In the genomic region with DNA sequence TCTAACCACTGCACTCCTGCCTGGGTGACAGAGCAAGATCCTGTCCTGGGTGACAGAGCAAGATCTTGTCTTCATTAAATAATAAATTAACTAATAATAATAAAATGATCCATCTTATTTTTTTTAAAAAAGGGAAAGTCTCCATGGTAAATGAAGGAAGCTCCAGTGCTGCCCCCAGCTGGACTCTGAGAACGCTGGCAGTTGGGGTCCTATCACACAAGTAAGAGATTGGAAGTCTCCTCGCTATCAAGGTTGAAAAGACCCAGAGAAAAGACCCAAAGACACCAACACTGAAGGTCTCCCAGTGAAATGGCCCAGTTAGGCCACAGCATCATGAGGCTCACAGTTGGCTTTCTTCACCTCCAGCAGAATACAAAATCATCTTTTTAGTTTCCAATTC, we compare ENCODE assay signal across 17 cellular contexts. TPM values are rescaled to one million over a fixed set of nuclear protein-coding genes. Genes with fewer than 3 reads are reported as not detected.
DNase-seq lines count a peak whose midpoint lies in the region; ATAC-seq and TF ChIP-seq lines count a peak whose summit lies in the region.
"Had no signal": no experiment of that assay in that cellular context is flagged by ENCODE, and none has a peak within 500 bp of the region (broad histone marks: within the 10 kb centered on the region; RNA-seq: fewer than 3 reads in every experiment).

No MANE protein-coding gene starts in this region.

- no peak overlapping the region for H2BK120ac ChIP-seq in IMR-90 (ENCODE audit: low read depth, low read length)

- no peak overlapping the region for H3K4me3 ChIP-seq in IMR-90 (ENCODE audit: insufficient read depth, low read depth, low read length)
- no peak overlapping the region for H3K4me3 ChIP-seq in choroid plexus epithelial cell (ENCODE audit: low read depth, low read length)
- H3K4me3 ChIP-seq in kidney epithelial cell (ENCODE audit: low read depth, low read length), result no peak overlapping the region
- H3K4me3 ChIP-seq: body of pancreas, HAP-1, right lobe of liver had no signal

- H3K9me3 ChIP-seq in IMR-90 (ENCODE audit: control insufficient read depth, insufficient read depth, low read length), result no peaks in the 10 kb centered on the region
- H3K9me3 ChIP-seq: body of pancreas, HAP-1, right lobe of liver had no signal

- no peak for TF ChIP-seq POLR2A in IMR-90 (IDR thresholded peaks at IDR 0.05; ENCODE audit: low read depth, low read length)

- H3K14ac ChIP-seq in IMR-90 (replicated peaks; ENCODE audit: low read depth, low read length), result no peak overlapping the region

- H3K27me3 ChIP-seq in IMR-90 (ENCODE audit: control insufficient read depth, insufficient read depth, low read length) (peaks cover 3% of the 10 kb centered on the region; the same call in 1 of the 2 replicates), kidney epithelial cell (ENCODE audit: control insufficient read depth, insufficient read depth, low read length) (no peaks in the 10 kb centered on the region)
- H3K27me3 ChIP-seq: body of pancreas, right lobe of liver had no signal

- no peak overlapping the region for H3K9ac ChIP-seq in IMR-90 (ENCODE audit: low read depth, low read length)

- intact Hi-C loops in IMR-90 (cut with micrococcal nuclease), result no loop called here

- no peaks in the 10 kb centered on the region for H3K9me1 ChIP-seq in IMR-90 (ENCODE audit: insufficient read depth, low read length)

- TF ChIP-seq RAD21 in IMR-90 (IDR thresholded peaks at IDR 0.05; ENCODE audit: low read length), result peak; percentile 36; the same call in 1 of the 2 replicates

- H3K18ac ChIP-seq in IMR-90 (ENCODE audit: low read depth, low read length), result no peak overlapping the region

- no CpG with 5 or more reads among the region's 2 CpGs for WGBS in IMR-90 (ENCODE audit: extremely low coverage in 2 of 2, insufficient read length in 1 of 2), 2 experiments

- H4K8ac ChIP-seq in IMR-90 (ENCODE audit: low read depth in 2 of 2, low read length in 2 of 2), result no peak overlapping the region

- H3K79me1 ChIP-seq in IMR-90 (ENCODE audit: low read depth in 1 of 2, low read length in 2 of 2), result no peaks in the 10 kb centered on the region

- no peak overlapping the region for H2BK15ac ChIP-seq in IMR-90 (ENCODE audit: low read depth, low read length)

- BruUV-seq in IMR-90 (replicated peaks; lab: Mats Ljungman, UMichigan), result no TSS peak

- no peak overlapping the region for H2AK5ac ChIP-seq in IMR-90 (ENCODE audit: low read depth, low read length)

- dilution Hi-C loops in IMR-90 (cut with HindIII; ENCODE audit: low sequenced_read_pairs, unreplicated experiment), result no loop called here

- no peaks in the 10 kb centered on the region for H3K4me1 ChIP-seq in IMR-90 (ENCODE audit: control insufficient read depth, insufficient read depth, low read length)
- H3K4me1 ChIP-seq: body of pancreas, HAP-1 had no signal

- no peak overlapping the region for H2AK9ac ChIP-seq in IMR-90 (replicated peaks; ENCODE audit: low read depth, low read length, poor library complexity)

- no peak; the same call in 1 of the 2 replicates for ATAC-seq in IMR-90 (ENCODE audit: low read depth)
- ATAC-seq: body of pancreas, HepG2, right lobe of liver had no signal

- no peak overlapping the region for H3K23ac ChIP-seq in IMR-90 (ENCODE audit: low read depth, low read length)

- H4K20me1 ChIP-seq in IMR-90 (ENCODE audit: insufficient read depth, low read length), result no peaks in the 10 kb centered on the region

- H3K36me3 ChIP-seq in IMR-90 (ENCODE audit: control insufficient read depth, insufficient read depth, low read length), result no peaks in the 10 kb centered on the region
- no peaks in the 10 kb centered on the region for H3K36me3 ChIP-seq in kidney epithelial cell (ENCODE audit: control insufficient read depth, insufficient read depth, low read length)
- H3K36me3 ChIP-seq: HAP-1, right lobe of liver had no signal

- peak overlapping the region; percentile 18 for H2AFZ ChIP-seq in IMR-90 (replicated peaks; ENCODE audit: low read length, poor library complexity)

- no peak overlapping the region for H3K56ac ChIP-seq in IMR-90 (ENCODE audit: extremely low read depth, insufficient read depth, low read length)

- peak; percentile 40 for DNase-seq in EH (ENCODE audit: low read depth)
- peak; percentile 24 for DNase-seq in IMR-90
- DNase-seq in choroid plexus epithelial cell (ENCODE audit: low read depth), result peak; percentile 64
- DNase-seq in kidney epithelial cell (ENCODE audit: low read depth), result no peak
- no peak for DNase-seq in NCI-H345 (lab: John Stamatoyannopoulos, UW)
- no peak for DNase-seq in activated CD4-positive, alpha-beta T cell treated with anti-CD3 and anti-CD28 coated beads for 1 hour
- DNase-seq in activated CD4-positive, alpha-beta T cell treated with anti-CD3 and anti-CD28 coated beads, Interleukin-2, amount 50 U/mL, for 4 hours, result no peak
- DNase-seq in COLO829 (ENCODE audit: low spot score), result no peak
- DNase-seq: activated gamma-delta T cell treated with Interleukin-2 at 50 U/mL for 16 hours, body of pancreas, DMS79 treated with DMSO at 0.1 percent for 48 hours, mesenchymal stem cell, NCI-H1092, right lobe of liver had no signal

- no peak overlapping the region for H2BK20ac ChIP-seq in IMR-90 (ENCODE audit: low read depth, low read length)

- H3K4ac ChIP-seq in IMR-90 (ENCODE audit: low read depth, low read length), result no peak overlapping the region

- no peak overlapping the region for H4K91ac ChIP-seq in IMR-90 (ENCODE audit: insufficient read depth, low read depth, low read length)

- H3K4me2 ChIP-seq in IMR-90 (ENCODE audit: low read depth, low read length), result no peak overlapping the region

- in situ Hi-C loops in IMR-90 (cut with MboI; ENCODE audit: low sequenced_read_pairs), result no loop called here

- no peak overlapping the region for H4K5ac ChIP-seq in IMR-90 (ENCODE audit: low read depth, low read length)

- no peak overlapping the region for H2BK5ac ChIP-seq in IMR-90 (ENCODE audit: low read depth, low read length, poor library complexity, severe bottlenecking)

- CTCF ChIA-PET in IMR-90 (lab: Yijun Ruan, JAX), result interaction anchor here (2.1 kb wide), 1 partner anchor 17 kb away, joined by 5 read pairs; no protein-coding TSS in a partner anchor

- TF ChIP-seq CTCF in IMR-90 (conservative IDR thresholded peaks at IDR 0.05; ENCODE audit: low read depth, low read length) (peak; percentile 43), choroid plexus epithelial cell (conservative IDR thresholded peaks at IDR 0.05; ENCODE audit: low read depth, low read length) (peak; percentile 77), kidney epithelial cell (IDR thresholded peaks at IDR 0.05; ENCODE audit: insufficient read depth, low read length, poor library complexity, severe bottlenecking) (peak; percentile 19)

- no peak overlapping the region for H3K27ac ChIP-seq in IMR-90 (ENCODE audit: insufficient read depth, low read length)
- H3K27ac ChIP-seq: body of pancreas, right lobe of liver, RWPE1 had no signal

- POLR2A ChIA-PET in IMR-90 (lab: Charles Lee; ENCODE audit: unreplicated experiment), result no interaction called here

TF ChIP-seq in IMR-90, 13 proteins besides CTCF, POLR2A, EP300 and RAD21:
- TF ChIP-seq RCOR1 (IDR thresholded peaks at IDR 0.05; ENCODE audit: insufficient replicate concordance, low read length) (no peak), SMC3 (IDR thresholded peaks at IDR 0.05; ENCODE audit: low read depth, low read length) (peak; percentile 36)

RNA-seq across cellular contexts. Expression of gene C10orf67, which starts 13.8 kb away (rescaled TPM):
- total RNA-seq in IMR-90 (2012; rRNA removed) (0.18 and 0.28 TPM in 2 replicates), kidney epithelial cell (0.07 TPM in 1 of 2 replicates, not detected in the other)
- polyA plus RNA-seq in IMR-90 (2012; rRNA removed), result 0.14 and 0.15 TPM in 2 replicates
- polyA plus RNA-seq in IMR-90 (2012; cell fraction: cytosol; rRNA removed), result 0.03 and 0.07 TPM in 2 replicates
- 0.20 and 0.47 TPM in 2 replicates for polyA plus RNA-seq in IMR-90 (2012; cell fraction: nucleus; rRNA removed; ENCODE audit: low replicate concordance)
- total RNA-seq: HepG2, right lobe of liver had no signal
- polyA plus RNA-seq: HepG2 had no signal

Comparison
In these comparisons a context has a peak if more than half of its experiments do, and no peak if none do; other contexts are left out.
1. DNase-seq: peak in EH (single experiment), IMR-90 (single experiment) and choroid plexus epithelial cell (single experiment); none in kidney epithelial cell (single experiment), NCI-H345 (single experiment), activated CD4-positive, alpha-beta T cell treated with anti-CD3 and anti-CD28 coated beads for 1 hour (single experiment), activated CD4-positive, alpha-beta T cell treated with anti-CD3 and anti-CD28 coated beads, Interleukin-2, amount 50 U/mL, for 4 hours (0 of 2) and COLO829 (single experiment).
2. CTCF ChIP-seq: peak in every context shown above with its lines; median percentile 77 in choroid plexus epithelial cell; 43 in IMR-90; 19 in kidney epithelial cell.